Comparison of ENCODE assay signal across 5 cellular contexts in the genomic region with DNA sequence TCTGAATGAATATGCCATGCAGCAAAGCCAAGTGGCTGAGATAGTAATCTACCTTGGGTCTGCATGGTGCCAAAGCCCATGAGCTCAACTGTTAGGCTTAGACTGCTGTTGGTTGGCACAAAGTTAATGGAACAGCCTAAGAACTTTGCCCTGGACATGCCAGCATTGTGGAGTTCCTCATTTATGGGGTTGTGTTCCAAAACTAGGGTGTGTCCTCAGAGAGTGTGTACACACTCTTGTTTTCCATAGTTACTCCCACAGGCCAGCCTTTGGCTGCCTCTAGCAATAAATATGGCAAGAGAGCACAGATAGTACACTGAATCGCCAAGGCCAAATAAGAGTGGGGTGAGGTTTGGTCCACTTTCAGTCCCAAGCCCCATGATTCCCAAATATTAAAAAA. TPM values are rescaled to one million over a fixed set of nuclear protein-coding genes. Genes with fewer than 3 reads are reported as not detected.
"Had no signal": no experiment of that assay in that cellular context is flagged by ENCODE, and none has a peak within 500 bp of the region (broad histone marks: within the 10 kb centered on the region; RNA-seq: fewer than 3 reads in every experiment).

No MANE protein-coding gene starts in this region.

RNA-seq across cellular contexts. Expression of a gene that starts 30.6 kb away (rescaled TPM):
- total RNA-seq: HT-29, HT1080, IMR-90, K562 had no signal
- polyA plus RNA-seq: IgD-negative memory B cell, IMR-90, K562 had no signal
